In the genomic region with DNA sequence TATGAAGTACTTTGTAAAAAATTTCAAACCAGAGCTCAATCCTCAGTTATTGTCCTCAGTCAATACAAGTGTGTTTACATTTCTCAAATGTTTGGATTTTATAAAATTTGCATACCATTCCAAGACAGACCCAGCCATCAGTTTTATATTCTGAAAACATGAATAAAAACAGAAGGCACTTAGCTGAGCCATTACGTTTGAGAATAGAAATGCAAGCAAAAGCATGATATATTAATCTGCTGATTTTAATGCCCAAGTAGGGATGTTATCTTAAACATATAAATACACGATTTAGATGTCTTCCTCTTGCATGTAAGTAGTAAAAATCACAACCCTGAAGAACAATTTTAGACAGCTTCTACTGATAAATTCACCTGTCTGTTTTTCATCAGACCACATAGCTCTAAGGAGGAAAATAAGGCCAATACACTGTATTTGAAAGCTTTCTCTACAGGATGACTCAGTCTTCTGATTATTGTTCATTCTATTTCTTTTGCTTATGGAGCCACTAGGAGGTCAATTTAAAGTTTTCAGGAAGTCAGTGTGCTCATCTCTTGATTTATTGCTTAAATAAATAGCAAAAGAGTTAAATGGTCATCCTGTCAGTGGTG, we compare ENCODE assay signal across 20 cellular contexts.
"Had no signal": no experiment of that assay in that cellular context is flagged by ENCODE, and none has a peak within 500 bp of the region (broad histone marks: within the 10 kb centered on the region; RNA-seq: fewer than 3 reads in every experiment).

No MANE protein-coding gene starts in this region.

- H3K9me3 Mint-ChIP-seq: activated CD4-positive, alpha-beta T cell treated with anti-CD3 and anti-CD28 coated beads, Interleukin-2, amount 10 ng/mL, durations not matched to agents 24 days and 14 days had no signal

- H3K9me3 ChIP-seq: colonic mucosa, gastrocnemius medialis, tibial nerve, uterus had no signal

- H3K4me3 ChIP-seq: colonic mucosa, gastrocnemius medialis, tibial nerve, uterus had no signal

- H3K27ac Mint-ChIP-seq: activated B cell treated with CpG ODN at 0.5 μM for 24 hours; activated CD4-positive, alpha-beta T cell treated with anti-CD3 and anti-CD28 coated beads, Interleukin-2, amount 10 ng/mL, durations not matched to agents 24 days and 14 days; activated CD8-positive, alpha-beta T cell treated with anti-CD3 and anti-CD28 coated beads for 36 hours; activated naive CD4-positive, alpha-beta T cell treated with anti-CD3 and anti-CD28 coated beads for 36 hours; activated T-helper 2 cell treated with anti-CD3 and anti-CD28 coated beads, Interferon-gamma antibody, Interleukin-2, Interleukin-4, amounts not matched to agents 10 μg/mL and 5 μg/mL and 100 μg/mL, durations not matched to agents 14 hours and 24 hours and 36 hours had no signal

- H3K27ac ChIP-seq: brain microvascular endothelial cell, colonic mucosa, gastrocnemius medialis, tibial nerve, uterus had no signal

- ATAC-seq: activated CD8-positive, alpha-beta T cell treated with anti-CD3 and anti-CD28 coated beads for 36 hours; gastrocnemius medialis; left lobe of liver; stimulated activated naive CD8-positive, alpha-beta T cell treated with anti-CD3 and anti-CD28 coated beads, Interleukin-15, Interleukin-2, amounts not matched to agents 100 U/mL and 50 U/mL, for 24 hours had no signal

- H3K27me3 ChIP-seq: brain microvascular endothelial cell, colonic mucosa, gastrocnemius medialis, tibial nerve, uterus had no signal

- H3K27me3 Mint-ChIP-seq: activated B cell treated with CpG ODN at 0.5 μM for 24 hours; activated CD4-positive, alpha-beta T cell treated with anti-CD3 and anti-CD28 coated beads, Interleukin-2, amount 10 ng/mL, durations not matched to agents 24 days and 14 days; activated CD8-positive, alpha-beta T cell treated with anti-CD3 and anti-CD28 coated beads for 36 hours had no signal

- H3K36me3 ChIP-seq: brain microvascular endothelial cell, colonic mucosa, gastrocnemius medialis, tibial nerve, uterus had no signal

- H3K4me1 Mint-ChIP-seq: activated B cell treated with CpG ODN at 0.5 μM for 24 hours; activated CD4-positive, alpha-beta T cell treated with anti-CD3 and anti-CD28 coated beads, Interleukin-2, amount 10 ng/mL, durations not matched to agents 24 days and 14 days had no signal

- H3K4me3 Mint-ChIP-seq: activated B cell treated with CpG ODN at 0.5 μM for 24 hours; activated CD4-positive, alpha-beta T cell treated with anti-CD3 and anti-CD28 coated beads, Interleukin-2, amount 10 ng/mL, durations not matched to agents 24 days and 14 days; activated CD8-positive, alpha-beta T cell treated with anti-CD3 and anti-CD28 coated beads for 36 hours; activated naive CD4-positive, alpha-beta T cell treated with anti-CD3 and anti-CD28 coated beads for 36 hours had no signal

- DNase-seq: activated B cell treated with CpG ODN at 0.5 μM for 24 hours; activated CD4-positive, alpha-beta T cell treated with anti-CD3 and anti-CD28 coated beads, Interleukin-2, amount 10 ng/mL, durations not matched to agents 24 days and 14 days; activated CD8-positive, alpha-beta T cell treated with anti-CD3 and anti-CD28 coated beads for 36 hours; activated naive CD4-positive, alpha-beta T cell treated with anti-CD3 and anti-CD28 coated beads for 36 hours; activated T-cell treated with anti-CD3 and anti-CD28 coated beads, Interleukin-2, amount 50 U/mL, for 1 hour; anterior cingulate cortex; brain microvascular endothelial cell; central memory CD4-positive, alpha-beta T cell; colonic mucosa; erythroblast; gastrocnemius medialis; head of caudate nucleus; kidney; midbrain; occipital lobe; stimulated activated naive CD8-positive, alpha-beta T cell treated with anti-CD3 and anti-CD28 coated beads, Interleukin-15, Interleukin-2, amounts not matched to agents 100 U/mL and 50 U/mL, for 24 hours; uterus had no signal

- H3K4me1 ChIP-seq: colonic mucosa, gastrocnemius medialis, tibial nerve, uterus had no signal
